ENCODE assay signal across 24 cellular contexts in genomic region chr10:124085680-124086079, GRCh38. TPM values are rescaled to one million over a fixed set of nuclear protein-coding genes. Genes with fewer than 3 reads are reported as not detected.
DNase-seq lines count a peak whose midpoint lies in the region; ATAC-seq, FAIRE-seq and TF ChIP-seq lines count a peak whose summit lies in the region.
"Had no signal": no experiment of that assay in that cellular context is flagged by ENCODE, and none has a peak within 500 bp of the region (broad histone marks: within the 10 kb centered on the region; RNA-seq: fewer than 3 reads in every experiment).

No MANE protein-coding gene starts in this region.

- H3K79me2 ChIP-seq in HepG2 (ENCODE audit: insufficient read depth, low read length) (peaks cover 100% of the 10 kb centered on the region), Karpas-422 (ENCODE audit: low read length) (no peaks in the 10 kb centered on the region)

- TF ChIP-seq CTCF in HepG2 (CRISPR knock-in tag; IDR thresholded peaks at IDR 0.05): no peak
- TF ChIP-seq CTCF in right lobe of liver (IDR thresholded peaks at IDR 0.05): no peak
- TF ChIP-seq CTCF in esophagus muscularis mucosa (IDR thresholded peaks at IDR 0.05): no peak
- TF ChIP-seq CTCF in osteocyte (IDR thresholded peaks at IDR 0.05): no peak
- TF ChIP-seq CTCF in vagina (IDR thresholded peaks at IDR 0.05): no peak

- H3K4me2 ChIP-seq in HepG2 (ENCODE audit: low read depth, low read length) (peak overlapping the region; percentile 49), Karpas-422 (ENCODE audit: low read depth, low read length, poor library complexity, severe bottlenecking) (no peak overlapping the region)
- H3K4me2 ChIP-seq: smooth muscle cell had no signal

- no peak for TF ChIP-seq RAD21 in HepG2 (CRISPR knock-in tag; IDR thresholded peaks at IDR 0.05)

- peaks cover 19% of the 10 kb centered on the region for H3K36me3 Mint-ChIP-seq in osteocyte (ENCODE audit: unreplicated experiment)

- H3K9me2 ChIP-seq in Karpas-422 (replicated peaks; ENCODE audit: insufficient read depth, low read length): no peaks in the 10 kb centered on the region

- no peaks in the 10 kb centered on the region for H3K9me3 Mint-ChIP-seq in osteocyte (ENCODE audit: unreplicated experiment)
- H3K9me3 Mint-ChIP-seq: activated CD4-positive, alpha-beta T cell treated with anti-CD3 and anti-CD28 coated beads, Interleukin-2, amount 10 ng/mL, durations not matched to agents 7 days and 5 days; activated naive CD4-positive, alpha-beta T cell treated with anti-CD3 and anti-CD28 coated beads for 36 hours; activated T-cell treated with anti-CD3 and anti-CD28 coated beads, Interleukin-2, amount 50 U/mL, for 72 hours; endodermal cell had no signal

- TF ChIP-seq EP300 in HepG2 (IDR thresholded peaks at IDR 0.05; ENCODE audit: low read depth in 2 of 2, low read length in 2 of 2) (no peak), HepG2 (CRISPR knock-in tag; IDR thresholded peaks at IDR 0.05; ENCODE audit: borderline replicate concordance) (no peak), esophagus muscularis mucosa (IDR thresholded peaks at IDR 0.05) (no peak)

- ATAC-seq in HepG2 (no peak; the same call in 2 of the 3 replicates), right lobe of liver (no peak), GM18858 (IDR thresholded peaks at IDR 0.05; ENCODE audit: unreplicated experiment) (no peak)
- ATAC-seq: activated T-cell treated with anti-CD3 and anti-CD28 coated beads, Interleukin-2, amount 50 U/mL, for 72 hours; Right ventricle myocardium inferior had no signal

- H3K4me3 Mint-ChIP-seq in osteocyte (ENCODE audit: unreplicated experiment): peak overlapping the region; percentile 23
- H3K4me3 Mint-ChIP-seq: activated CD4-positive, alpha-beta T cell treated with anti-CD3 and anti-CD28 coated beads, Interleukin-2, amount 10 ng/mL, durations not matched to agents 7 days and 5 days; activated naive CD4-positive, alpha-beta T cell treated with anti-CD3 and anti-CD28 coated beads for 36 hours; activated T-cell treated with anti-CD3 and anti-CD28 coated beads, Interleukin-2, amount 50 U/mL, for 72 hours; endodermal cell had no signal

- H3K27me3 ChIP-seq in HepG2 (ENCODE audit: control insufficient read depth in 1 of 2, insufficient read depth in 2 of 2, low read length in 2 of 2) (no peaks in the 10 kb centered on the region), right lobe of liver (no peaks in the 10 kb centered on the region), esophagus muscularis mucosa (no peaks in the 10 kb centered on the region), vagina (no peaks in the 10 kb centered on the region), Karpas-422 (ENCODE audit: low read length) (no peaks in the 10 kb centered on the region; the same call in 1 of the 2 replicates)
- H3K27me3 ChIP-seq: thyroid gland had no signal

- no peak for TF ChIP-seq POLR2A in HepG2 (IDR thresholded peaks at IDR 0.05; ENCODE audit: insufficient read depth in 1 of 2, low read depth in 2 of 2, low read length in 2 of 2)
- TF ChIP-seq POLR2A in right lobe of liver (IDR thresholded peaks at IDR 0.05): no peak
- TF ChIP-seq POLR2A in esophagus muscularis mucosa (IDR thresholded peaks at IDR 0.05; ENCODE audit: low read depth): no peak
- no peak for TF ChIP-seq POLR2A in vagina (IDR thresholded peaks at IDR 0.05)

- FAIRE-seq in HepG2 (lab: Jason Lieb, UNC): no peak
- FAIRE-seq: keratinocyte had no signal

- H3K4me3 ChIP-seq in HepG2 (replicated peaks in 1 of 3; ENCODE audit: insufficient read depth in 1 of 3, low read depth in 2 of 3, low read length in 3 of 3): peak overlapping the region in 1 of 3 experiments; percentile 5; a peak in 1 of 6 replicates
- H3K4me3 ChIP-seq in right lobe of liver: no peak overlapping the region
- no peak overlapping the region for H3K4me3 ChIP-seq in esophagus muscularis mucosa
- no peak overlapping the region for H3K4me3 ChIP-seq in vagina
- no peak overlapping the region for H3K4me3 ChIP-seq in Karpas-422 (ENCODE audit: low read length)
- H3K4me3 ChIP-seq: coronary artery, smooth muscle cell, thyroid gland had no signal

- intact Hi-C loops in HepG2 (cut with micrococcal nuclease; ENCODE audit: unreplicated experiment): no loop called here
- intact Hi-C loops in right lobe of liver (cut with DNase I): no loop called here
- intact Hi-C loops in esophagus muscularis mucosa (cut with DNase I): loop anchor here (5.0 kb wide), 1 partner anchor 43 kb away; no protein-coding TSS in a partner anchor
- intact Hi-C loops in vagina (cut with DNase I): loop anchor here (10.0 kb wide), 1 partner anchor 51 kb away; no protein-coding TSS in a partner anchor

- H3K9me3 ChIP-seq in HepG2 (ENCODE audit: low read length) (no peaks in the 10 kb centered on the region), right lobe of liver (no peaks in the 10 kb centered on the region), esophagus muscularis mucosa (no peaks in the 10 kb centered on the region), vagina (no peaks in the 10 kb centered on the region), Karpas-422 (ENCODE audit: low read length) (no peaks in the 10 kb centered on the region)
- H3K9me3 ChIP-seq: thyroid gland had no signal

- no TSS peak for BruUV-seq in HepG2 (replicated peaks; lab: Mats Ljungman, UMichigan)

- no peaks in the 10 kb centered on the region for H3K27me3 Mint-ChIP-seq in osteocyte (ENCODE audit: unreplicated experiment)

- POLR2A ChIA-PET in HepG2 (lab: Yijun Ruan, JAX): no interaction called here

- DNase-seq in HepG2 (ENCODE audit: low spot score): no peak
- no peak for DNase-seq in right lobe of liver
- DNase-seq in esophagus muscularis mucosa (ENCODE audit: extremely low spot score): no peak
- DNase-seq in osteocyte (ENCODE audit: extremely low spot score, unreplicated experiment): no peak
- no peak for DNase-seq in vagina (ENCODE audit: extremely low spot score in 2 of 2)
- DNase-seq in NOMO-1 treated with DMSO at 0.1 percent for 48 hours (lab: John Stamatoyannopoulos, UW; ENCODE audit: unreplicated experiment): no peak
- DNase-seq in Karpas-422: no peak
- DNase-seq: activated CD4-positive, alpha-beta T cell treated with anti-CD3 and anti-CD28 coated beads, Interleukin-2, amount 10 ng/mL, durations not matched to agents 7 days and 5 days; activated naive CD4-positive, alpha-beta T cell treated with anti-CD3 and anti-CD28 coated beads for 36 hours; activated T-cell treated with anti-CD3 and anti-CD28 coated beads, Interleukin-2, amount 50 U/mL, for 72 hours; AML-193; amygdala; COR-L47; DMS79; endodermal cell; KBM-7; MV-4-11; NCI-H524 treated with DMSO at 0.1 percent for 48 hours; thyroid gland had no signal

- CTCF ChIA-PET in HepG2 (lab: Yijun Ruan, JAX; ENCODE audit: low intra/inter-chr PET ratio, low total read pairs): no interaction called here

- no peak overlapping the region for H3K27ac ChIP-seq in HepG2 (ENCODE audit: extremely low read length, insufficient read depth, low read length)
- H3K27ac ChIP-seq in right lobe of liver: no peak overlapping the region
- H3K27ac ChIP-seq in esophagus muscularis mucosa (replicated peaks in 1 of 4): peak overlapping the region; percentile 93 to 96 (median 96)
- no peak overlapping the region for H3K27ac ChIP-seq in vagina
- no peak overlapping the region for H3K27ac ChIP-seq in Karpas-422 (ENCODE audit: low read length)
- H3K27ac ChIP-seq: coronary artery had no signal

- peaks cover 14 to 56% of the 10 kb centered on the region in 2 experiments for H3K36me3 ChIP-seq in HepG2 (replicated peaks in 1 of 2; ENCODE audit: control insufficient read depth in 1 of 2, insufficient read depth in 2 of 2, low read length in 2 of 2)
- no peaks in the 10 kb centered on the region for H3K36me3 ChIP-seq in right lobe of liver
- H3K36me3 ChIP-seq in esophagus muscularis mucosa: no peaks in the 10 kb centered on the region
- no peaks in the 10 kb centered on the region for H3K36me3 ChIP-seq in vagina
- H3K36me3 ChIP-seq in Karpas-422 (ENCODE audit: insufficient read depth, low read length): no peaks in the 10 kb centered on the region
- H3K36me3 ChIP-seq: thyroid gland had no signal

- peaks cover 70% of the 10 kb centered on the region for H3K4me1 Mint-ChIP-seq in osteocyte (ENCODE audit: unreplicated experiment)
- H3K4me1 Mint-ChIP-seq: activated CD4-positive, alpha-beta T cell treated with anti-CD3 and anti-CD28 coated beads, Interleukin-2, amount 10 ng/mL, durations not matched to agents 7 days and 5 days had no signal

- H2AFZ ChIP-seq in HepG2 (ENCODE audit: low read length) (no peak overlapping the region), Karpas-422 (ENCODE audit: low read length) (no peak overlapping the region)

- H3K4me1 ChIP-seq in HepG2 (ENCODE audit: insufficient read depth, low read length) (peaks cover 82% of the 10 kb centered on the region), right lobe of liver (peaks cover 0 to 6% (median 0%) of the 10 kb centered on the region in 4 donors), esophagus muscularis mucosa (peaks cover 4 to 93% (median 89%) of the 10 kb centered on the region in 4 donors), vagina (peaks cover 26% of the 10 kb centered on the region), Karpas-422 (ENCODE audit: low read length) (no peaks in the 10 kb centered on the region)

- in situ Hi-C loops in HepG2 (cut with HindIII; ENCODE audit: extremely low pct_ligation_motif_present, low pct_unique_long_range_greater_than_20kb): no loop called here

- peak overlapping the region; percentile 64 for H3K27ac Mint-ChIP-seq in osteocyte (ENCODE audit: unreplicated experiment)
- H3K27ac Mint-ChIP-seq: activated CD4-positive, alpha-beta T cell treated with anti-CD3 and anti-CD28 coated beads, Interleukin-2, amount 10 ng/mL, durations not matched to agents 7 days and 5 days; activated naive CD4-positive, alpha-beta T cell treated with anti-CD3 and anti-CD28 coated beads for 36 hours; activated T-cell treated with anti-CD3 and anti-CD28 coated beads, Interleukin-2, amount 50 U/mL, for 72 hours; endodermal cell had no signal

- H3K9ac ChIP-seq in HepG2 (ENCODE audit: insufficient read depth, low read depth, low read length) (0 out of 2 replicates have a peak overlapping the region, but pooled peaks have one; percentile 2), Karpas-422 (ENCODE audit: low read length) (no peak overlapping the region)

- H4K20me1 ChIP-seq in HepG2 (ENCODE audit: insufficient read depth, low read length) (peaks cover 98% of the 10 kb centered on the region), Karpas-422 (ENCODE audit: insufficient read depth, low read depth, low read length) (no peaks in the 10 kb centered on the region)

- WGBS in HepG2 (ENCODE audit: low lambda C conversion rate): 76% methylated on average over 4 of the region's 7 CpGs
- WGBS in right lobe of liver (ENCODE audit: insufficient coverage, low coverage, low lambda C conversion rate, missing lambda C conversion rate): 64% methylated on average over 4 of the region's 7 CpGs
- WGBS in esophagus muscularis mucosa: 56% methylated on average over 4 of the region's 7 CpGs

RNA-seq across cellular contexts. Expression of gene CHST15, which starts 7.7 kb away (rescaled TPM):
- total RNA-seq in HepG2 (2016; rRNA removed; fragmentation: Illumina TruSeq; extraction: Trizol) (1.1 and 1.4 TPM in 2 replicates), right lobe of liver (10 to 100 TPM in 5 of 6 experiments, 1 to 10 TPM in 1; 9.2 to 25.8 (median 11.8) TPM), esophagus muscularis mucosa (10 to 100 TPM; 48.2 to 76.1 (median 62.5) TPM), osteocyte (66.3 and 73.6 TPM in 2 replicates), vagina (27.0 TPM)
- total RNA-seq in HepG2 (2016; cell fraction: cytosol; rRNA removed; fragmentation: Illumina TruSeq; extraction: Trizol; ENCODE audit: low read depth): 1.0 and 1.2 TPM in 2 replicates
- 1.4 and 1.5 TPM in 2 replicates for total RNA-seq in HepG2 (2016; cell fraction: insoluble cytoplasmic fraction; rRNA removed; fragmentation: Illumina TruSeq; extraction: Trizol)
- 2.7 and 2.9 TPM in 2 replicates for total RNA-seq in HepG2 (2016; cell fraction: membrane; rRNA removed; fragmentation: Illumina TruSeq; extraction: Trizol)
- total RNA-seq in HepG2 (2016; cell fraction: nucleus; rRNA removed; fragmentation: Illumina TruSeq; extraction: Trizol): 1.1 and 1.9 TPM in 2 replicates
- 94.7 and 113 TPM in 2 replicates for polyA plus RNA-seq in HepG2 (2011; rRNA removed)
- 101 and 112 TPM in 2 replicates for polyA plus RNA-seq in HepG2 (2011; cell fraction: cytosol; rRNA removed)
- 181 and 188 TPM in 2 replicates for polyA plus RNA-seq in HepG2 (2011; cell fraction: nucleus; rRNA removed)
- 46.0 and 71.6 TPM in 2 replicates for polyA plus RNA-seq in HepG2 (2012)
- 0.27 and 0.52 TPM in 2 replicates for polyA plus RNA-seq in HepG2 (2016; cell fraction: cytosol; fragmentation: Illumina TruSeq; extraction: Trizol; ENCODE audit: low read depth)
- 1.4 TPM in 2 replicates for polyA plus RNA-seq in HepG2 (2016; cell fraction: insoluble cytoplasmic fraction; fragmentation: Illumina TruSeq; extraction: Trizol; ENCODE audit: low read depth)
- polyA plus RNA-seq in HepG2 (2016; cell fraction: membrane; fragmentation: Illumina TruSeq; extraction: Trizol; ENCODE audit: low read depth): 0.68 and 0.92 TPM in 2 replicates
- 1.1 and 1.9 TPM in 2 replicates for polyA plus RNA-seq in HepG2 (2016; cell fraction: nucleus; fragmentation: Illumina TruSeq; extraction: Trizol; ENCODE audit: insufficient read depth, low read depth)
- polyA minus RNA-seq in HepG2 (2011; rRNA and poly(A)+ RNA removed; ENCODE audit: low replicate concordance): 10.5 and 261 TPM in 2 replicates
- polyA minus RNA-seq in HepG2 (2011; cell fraction: cytosol; rRNA and poly(A)+ RNA removed): 111 and 123 TPM in 2 replicates
- 241 and 251 TPM in 2 replicates for polyA minus RNA-seq in HepG2 (2011; cell fraction: nucleus; rRNA and poly(A)+ RNA removed)
- total RNA-seq in Karpas-422 (2014; rRNA removed; shearing (Covaris generic); ENCODE audit: low replicate concordance): 0.07 TPM in 1 of 2 replicates, not detected in the other
- total RNA-seq: activated CD4-positive, alpha-beta T cell treated with anti-CD3 and anti-CD28 coated beads, Interleukin-2, amount 10 ng/mL, durations not matched to agents 7 days and 5 days had no signal

Comparison
In these comparisons a context has a peak if more than half of its experiments do, and no peak if none do; other contexts are left out.
1. H3K27ac ChIP-seq: peak in esophagus muscularis mucosa (4 of 4); none in HepG2 (single experiment), right lobe of liver (0 of 3), vagina (single experiment) and Karpas-422 (single experiment).
2. intact Hi-C loops: an anchor here in esophagus muscularis mucosa (5.0 kb wide) and vagina (10.0 kb wide); none called in HepG2 and right lobe of liver.